10 cellular contexts compared by ENCODE assay signal in the genomic region with DNA sequence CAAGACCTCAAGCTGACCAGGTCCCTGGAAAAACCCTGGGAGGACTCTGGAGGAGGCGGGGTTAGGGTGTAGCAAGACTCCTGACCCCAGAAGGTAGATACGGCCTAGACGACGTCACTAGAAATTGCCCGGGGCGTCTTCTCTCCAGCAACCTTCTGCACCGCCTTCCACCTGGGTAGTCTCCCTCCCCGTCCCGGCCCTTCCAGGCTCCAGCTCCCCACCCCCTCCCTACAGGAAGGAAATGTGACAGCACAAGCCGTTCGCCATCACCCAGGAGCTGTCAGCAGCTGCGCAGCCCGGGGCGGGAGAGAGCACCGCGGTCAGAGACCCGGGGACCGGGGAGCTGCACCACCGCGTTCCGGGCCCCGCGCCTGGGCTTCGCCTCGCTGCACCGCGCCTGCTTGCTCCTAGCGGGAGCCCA. TPM values are rescaled to one million over a fixed set of nuclear protein-coding genes. Genes with fewer than 3 reads are reported as not detected.
DNase-seq lines count a peak whose midpoint lies in the region; ATAC-seq, FAIRE-seq and TF ChIP-seq lines count a peak whose summit lies in the region.
"Had no signal": no experiment of that assay in that cellular context is flagged by ENCODE, and none has a peak within 500 bp of the region (broad histone marks: within the 10 kb centered on the region; RNA-seq: fewer than 3 reads in every experiment).

No MANE protein-coding gene starts in this region.

- H4K20me1 ChIP-seq in HepG2 (ENCODE audit: insufficient read depth, low read length) (no peaks in the 10 kb centered on the region), GM23248 (ENCODE audit: insufficient read depth) (no peaks in the 10 kb centered on the region)

- H3K9me2 ChIP-seq in GM23248 (ENCODE audit: insufficient read depth) = no peaks in the 10 kb centered on the region

- no peaks in the 10 kb centered on the region for H3K9me3 ChIP-seq in colonic mucosa
- H3K9me3 ChIP-seq in HepG2 (ENCODE audit: low read length) = no peaks in the 10 kb centered on the region
- no peaks in the 10 kb centered on the region for H3K9me3 ChIP-seq in GM23248 (ENCODE audit: low read depth)

- no peaks in the 10 kb centered on the region for H3K36me3 ChIP-seq in colonic mucosa
- no peaks in the 10 kb centered on the region for H3K36me3 ChIP-seq in HepG2 (replicated peaks in 1 of 2; ENCODE audit: control insufficient read depth in 1 of 2, insufficient read depth in 2 of 2, low read length in 2 of 2)
- no peaks in the 10 kb centered on the region for H3K36me3 ChIP-seq in GM23248 (ENCODE audit: low read depth)

- peaks cover 77% of the 10 kb centered on the region for H3K27me3 Mint-ChIP-seq in activated CD8-positive, alpha-beta memory T cell treated with anti-CD3 and anti-CD28 coated beads, Interleukin-2, amount 10 ng/mL, durations not matched to agents 7 days and 5 days

- no peak for TF ChIP-seq EP300 in HepG2 (IDR thresholded peaks at IDR 0.05; ENCODE audit: low read depth in 2 of 2, low read length in 2 of 2)
- TF ChIP-seq EP300 in HepG2 (CRISPR knock-in tag; IDR thresholded peaks at IDR 0.05; ENCODE audit: borderline replicate concordance) = no peak

- no peak overlapping the region for H3K4me3 Mint-ChIP-seq in activated CD8-positive, alpha-beta memory T cell treated with anti-CD3 and anti-CD28 coated beads, Interleukin-2, amount 10 ng/mL, durations not matched to agents 7 days and 5 days

- H3K27me3 ChIP-seq in colonic mucosa = no peaks in the 10 kb centered on the region
- H3K27me3 ChIP-seq in HepG2 (ENCODE audit: control insufficient read depth in 1 of 2, insufficient read depth in 2 of 2, low read length in 2 of 2) = peaks cover 5 to 45% of the 10 kb centered on the region in 2 experiments; a peak in 3 of 5 replicates
- no peaks in the 10 kb centered on the region for H3K27me3 ChIP-seq in GM23248 (replicated peaks; ENCODE audit: insufficient read depth)

- H3K36me3 Mint-ChIP-seq in activated CD8-positive, alpha-beta memory T cell treated with anti-CD3 and anti-CD28 coated beads, Interleukin-2, amount 10 ng/mL, durations not matched to agents 7 days and 5 days = no peaks in the 10 kb centered on the region

- H3K4me1 Mint-ChIP-seq in activated CD8-positive, alpha-beta memory T cell treated with anti-CD3 and anti-CD28 coated beads, Interleukin-2, amount 10 ng/mL, durations not matched to agents 7 days and 5 days = peaks cover 6% of the 10 kb centered on the region

- no TSS peak for BruUV-seq in HepG2 (replicated peaks; lab: Mats Ljungman, UMichigan)

- H3K4me1 ChIP-seq in colonic mucosa (no peaks in the 10 kb centered on the region), HepG2 (ENCODE audit: insufficient read depth, low read length) (no peaks in the 10 kb centered on the region), GM23248 (ENCODE audit: insufficient read depth) (0 out of 2 replicates have a peak, but pooled peaks cover 5% of the 10 kb centered on the region)

- CTCF ChIA-PET in HepG2 (lab: Yijun Ruan, JAX; ENCODE audit: low intra/inter-chr PET ratio, low total read pairs) = no interaction called here
- CTCF ChIA-PET in activated CD8-positive, alpha-beta memory T cell treated with anti-CD3 and anti-CD28 coated beads, Interleukin-2, amount 10 ng/mL, durations not matched to agents 7 days and 5 days (lab: Charles Lee) = interaction anchor here (1.3 kb wide), 1 partner anchor 8 kb away, joined by 4 read pairs; no protein-coding TSS in a partner anchor

- H3F3A ChIP-seq in GM23248 (ENCODE audit: insufficient read depth) = peaks cover 5% of the 10 kb centered on the region; the same call in 1 of the 2 replicates

- TF ChIP-seq RAD21 in HepG2 (CRISPR knock-in tag; IDR thresholded peaks at IDR 0.05) = no peak

- DNase-seq in stimulated activated CD4-positive, alpha-beta T cell treated with anti-CD3 and anti-CD28 coated beads, Interleukin-15, amount 100 ng/mL, for 24 hours = peak; percentile 27
- DNase-seq in stimulated activated CD4-positive, alpha-beta T cell treated with anti-CD3 and anti-CD28 coated beads, Interleukin-1b, Interleukin-23, amount 100 ng/mL, for 48 hours = no peak
- DNase-seq in colonic mucosa (peak; percentile 84), HepG2 (ENCODE audit: low spot score) (no peak), GM23248 (no peak), NCI-H1436 (lab: John Stamatoyannopoulos, UW) (no peak)
- no peak for DNase-seq in activated CD8-positive, alpha-beta memory T cell treated with anti-CD3 and anti-CD28 coated beads, Interleukin-2, amount 10 ng/mL, durations not matched to agents 7 days and 5 days
- DNase-seq: activated naive CD4-positive, alpha-beta T cell treated with anti-CD3 and anti-CD28 coated beads for 36 hours; T-helper 1 cell had no signal

- no peaks in the 10 kb centered on the region for H3K9me3 Mint-ChIP-seq in activated CD8-positive, alpha-beta memory T cell treated with anti-CD3 and anti-CD28 coated beads, Interleukin-2, amount 10 ng/mL, durations not matched to agents 7 days and 5 days (ENCODE audit: low read depth)
- H3K9me3 Mint-ChIP-seq: activated naive CD4-positive, alpha-beta T cell treated with anti-CD3 and anti-CD28 coated beads for 36 hours had no signal

- no peak overlapping the region for H3K27ac Mint-ChIP-seq in activated CD8-positive, alpha-beta memory T cell treated with anti-CD3 and anti-CD28 coated beads, Interleukin-2, amount 10 ng/mL, durations not matched to agents 7 days and 5 days
- H3K27ac Mint-ChIP-seq: activated naive CD4-positive, alpha-beta T cell treated with anti-CD3 and anti-CD28 coated beads for 36 hours had no signal

- TF ChIP-seq CTCF in colonic mucosa (IDR thresholded peaks at IDR 0.05) (no peak), HepG2 (CRISPR knock-in tag; IDR thresholded peaks at IDR 0.05) (no peak)

- no peak for FAIRE-seq in HepG2 (lab: Jason Lieb, UNC)

- H3K79me2 ChIP-seq in HepG2 (ENCODE audit: insufficient read depth, low read length) (no peaks in the 10 kb centered on the region), GM23248 (ENCODE audit: insufficient read depth) (no peaks in the 10 kb centered on the region)

- H3K27ac ChIP-seq in colonic mucosa (no peak overlapping the region), HepG2 (ENCODE audit: extremely low read length, insufficient read depth, low read length) (no peak overlapping the region), GM23248 (no peak overlapping the region)

- peak overlapping the region; percentile 26 for H3K4me3 ChIP-seq in colonic mucosa
- no peak overlapping the region; a peak in 1 of 6 replicates for H3K4me3 ChIP-seq in HepG2 (replicated peaks in 1 of 3; ENCODE audit: insufficient read depth in 1 of 3, low read depth in 2 of 3, low read length in 3 of 3)
- H3K4me3 ChIP-seq in GM23248 = no peak overlapping the region

- intact Hi-C loops in colonic mucosa (cut with DNase I) = no loop called here
- intact Hi-C loops in HepG2 (cut with micrococcal nuclease; ENCODE audit: unreplicated experiment) = no loop called here

- ATAC-seq in HepG2 (peak; percentile 65), GM18502 (IDR thresholded peaks at IDR 0.05; ENCODE audit: poor library complexity, unreplicated experiment) (no peak)
- ATAC-seq in activated CD8-positive, alpha-beta memory T cell treated with anti-CD3 and anti-CD28 coated beads, Interleukin-2, amount 10 ng/mL, durations not matched to agents 7 days and 5 days = no peak

- 40% methylated on average over 1 of the region's 28 CpGs for WGBS in HepG2 (ENCODE audit: low lambda C conversion rate)
- WGBS in GM23248 (ENCODE audit: low coverage in 1 of 2, low lambda C conversion rate in 2 of 2, missing lambda C conversion rate in 2 of 2), 2 experiments = 97% methylated on average over 27 to 28 of the region's 28 CpGs

- no peak overlapping the region for H2AFZ ChIP-seq in HepG2 (ENCODE audit: low read length)
- no peak overlapping the region for H2AFZ ChIP-seq in GM23248

- peak overlapping the region in 1 of 2 donors; percentile 67 for H3K9ac ChIP-seq in colonic mucosa (ENCODE audit: low read depth in 2 of 2, low read length in 2 of 2)
- no peak overlapping the region for H3K9ac ChIP-seq in HepG2 (ENCODE audit: insufficient read depth, low read depth, low read length)
- no peak overlapping the region for H3K9ac ChIP-seq in GM23248

- TF ChIP-seq POLR2A in HepG2 (IDR thresholded peaks at IDR 0.05; ENCODE audit: insufficient read depth in 1 of 2, low read depth in 2 of 2, low read length in 2 of 2) = no peak

- POLR2A ChIA-PET in HepG2 (lab: Yijun Ruan, JAX) = no interaction called here

- in situ Hi-C loops in HepG2 (cut with HindIII; ENCODE audit: extremely low pct_ligation_motif_present, low pct_unique_long_range_greater_than_20kb) = no loop called here
- in situ Hi-C loops in GM23248 (cut with MboI) = no loop called here

- H3K4me2 ChIP-seq in HepG2 (ENCODE audit: low read depth, low read length) (no peak overlapping the region), GM23248 (ENCODE audit: unreplicated experiment) (no peak overlapping the region)

TF ChIP-seq in HepG2, 621 proteins besides CTCF, POLR2A, EP300 and RAD21 (continues in another document):
- TF ChIP-seq RNF2 (conservative IDR thresholded peaks at IDR 0.05; ENCODE audit: low read depth) = no peak

RNA-seq across cellular contexts. Expression of a gene that starts 20.0 kb away (rescaled TPM):
- total RNA-seq in colonic mucosa (1 to 10 TPM; 4.2 to 4.6 TPM), HepG2 (2016; rRNA removed; fragmentation: Illumina TruSeq; extraction: Trizol) (not detected in 2 replicates)
- total RNA-seq in HepG2 (2016; cell fraction: cytosol; rRNA removed; fragmentation: Illumina TruSeq; extraction: Trizol; ENCODE audit: low read depth) = not detected in 2 replicates
- total RNA-seq in HepG2 (2016; cell fraction: insoluble cytoplasmic fraction; rRNA removed; fragmentation: Illumina TruSeq; extraction: Trizol) = not detected in 2 replicates
- total RNA-seq in HepG2 (2016; cell fraction: membrane; rRNA removed; fragmentation: Illumina TruSeq; extraction: Trizol) = not detected in 2 replicates
- total RNA-seq in HepG2 (2016; cell fraction: nucleus; rRNA removed; fragmentation: Illumina TruSeq; extraction: Trizol) = not detected in 2 replicates
- polyA plus RNA-seq in HepG2 (2011; rRNA removed) (not detected in 2 replicates), GM23248 (2016; fragmentation: Nextera tagmentation; extraction: Ambion mirVana) (1.0 and 1.7 TPM in 2 replicates)
- polyA plus RNA-seq in HepG2 (2011; cell fraction: cytosol; rRNA removed) = not detected in 2 replicates
- not detected in 2 replicates for polyA plus RNA-seq in HepG2 (2011; cell fraction: nucleus; rRNA removed)
- not detected in 2 replicates for polyA plus RNA-seq in HepG2 (2012)
- polyA plus RNA-seq in HepG2 (2016; cell fraction: cytosol; fragmentation: Illumina TruSeq; extraction: Trizol; ENCODE audit: low read depth) = not detected in 2 replicates
- polyA plus RNA-seq in HepG2 (2016; cell fraction: insoluble cytoplasmic fraction; fragmentation: Illumina TruSeq; extraction: Trizol; ENCODE audit: low read depth) = not detected in 2 replicates
- not detected in 2 replicates for polyA plus RNA-seq in HepG2 (2016; cell fraction: membrane; fragmentation: Illumina TruSeq; extraction: Trizol; ENCODE audit: low read depth)
- polyA plus RNA-seq in HepG2 (2016; cell fraction: nucleus; fragmentation: Illumina TruSeq; extraction: Trizol; ENCODE audit: insufficient read depth, low read depth) = not detected in 2 replicates
- not detected in 2 replicates for polyA minus RNA-seq in HepG2 (2011; rRNA and poly(A)+ RNA removed; ENCODE audit: low replicate concordance)
- not detected in 2 replicates for polyA minus RNA-seq in HepG2 (2011; cell fraction: cytosol; rRNA and poly(A)+ RNA removed)
- polyA minus RNA-seq in HepG2 (2011; cell fraction: nucleus; rRNA and poly(A)+ RNA removed) = not detected in 2 replicates
- 0.76 and 0.97 TPM in 2 replicates for total RNA-seq in GM23248 (2014; rRNA removed; shearing (Covaris generic))
- total RNA-seq in activated CD8-positive, alpha-beta memory T cell treated with anti-CD3 and anti-CD28 coated beads, Interleukin-2, amount 10 ng/mL, durations not matched to agents 7 days and 5 days = not detected
- total RNA-seq: activated naive CD4-positive, alpha-beta T cell treated with anti-CD3 and anti-CD28 coated beads for 36 hours had no signal

Comparison
In these comparisons a context has a peak if more than half of its experiments do, and no peak if none do; other contexts are left out.
1. DNase-seq: peak in stimulated activated CD4-positive, alpha-beta T cell treated with anti-CD3 and anti-CD28 coated beads, Interleukin-15, amount 100 ng/mL, for 24 hours (single experiment) and colonic mucosa (single experiment); none in stimulated activated CD4-positive, alpha-beta T cell treated with anti-CD3 and anti-CD28 coated beads, Interleukin-1b, Interleukin-23, amount 100 ng/mL, for 48 hours (single experiment), HepG2 (single experiment), GM23248 (single experiment), NCI-H1436 (single experiment) and activated CD8-positive, alpha-beta memory T cell treated with anti-CD3 and anti-CD28 coated beads, Interleukin-2, amount 10 ng/mL, durations not matched to agents 7 days and 5 days (single experiment).